17 cellular contexts compared by ENCODE assay signal in genomic region chr5:135008556-135008955, GRCh38. TPM values are rescaled to one million over a fixed set of nuclear protein-coding genes. Genes with fewer than 3 reads are reported as not detected.
DNase-seq lines count a peak whose midpoint lies in the region; ATAC-seq and TF ChIP-seq lines count a peak whose summit lies in the region.
"Had no signal": no experiment of that assay in that cellular context is flagged by ENCODE, and none has a peak within 500 bp of the region (broad histone marks: within the 10 kb centered on the region; RNA-seq: fewer than 3 reads in every experiment).

No MANE protein-coding gene starts in this region.

- ATAC-seq in HG02678 (IDR thresholded peaks at IDR 0.05; ENCODE audit: unreplicated experiment): no peak

- WGBS in spleen, 5 donors: 92 to 98% (median 94%) methylated on average over 8 of the region's 8 CpGs

- H3K4me1 ChIP-seq in spleen: no peaks in the 10 kb centered on the region
- no peaks in the 10 kb centered on the region for H3K4me1 ChIP-seq in Karpas-422 (ENCODE audit: low read length)
- no peaks in the 10 kb centered on the region for H3K4me1 ChIP-seq in HAP-1

- H3K4me2 ChIP-seq in Karpas-422 (ENCODE audit: low read depth, low read length, poor library complexity, severe bottlenecking): no peak overlapping the region

- POLR2A ChIA-PET in GM10248 (lab: Yijun Ruan, JAX): no interaction called here

- no peak overlapping the region for H3K27ac ChIP-seq in spleen
- no peak overlapping the region for H3K27ac ChIP-seq in Karpas-422 (ENCODE audit: low read length)

- TF ChIP-seq CTCF in GM10248 (IDR thresholded peaks at IDR 0.05; ENCODE audit: control extremely low read depth, extremely low read depth, low read depth, missing control alignments): no peak
- TF ChIP-seq CTCF in spleen (IDR thresholded peaks at IDR 0.05 in 8 of 11, conservative IDR thresholded peaks at IDR 0.05 in 3 of 11): no peak

- in situ Hi-C loops in HAP-1 (cut with MboI; ENCODE audit: low sequenced_read_pairs): no loop called here

- H3K79me2 ChIP-seq in Karpas-422 (ENCODE audit: low read length): no peaks in the 10 kb centered on the region

- H3K9me2 ChIP-seq in Karpas-422 (replicated peaks; ENCODE audit: insufficient read depth, low read length): no peaks in the 10 kb centered on the region

- no peak overlapping the region for H3K9ac ChIP-seq in Karpas-422 (ENCODE audit: low read length)

- CTCF ChIA-PET in GM10248 (lab: Yijun Ruan, JAX): interaction anchor here (1.3 kb wide), 1 partner anchor 14 kb away, joined by 3 read pairs; no protein-coding TSS in a partner anchor

- DNase-seq in AG20443 (ENCODE audit: low spot score): peak; percentile 5
- DNase-seq in GM10248 (ENCODE audit: extremely low spot score): peak; percentile 7
- DNase-seq in iPS-NIHi7 (ENCODE audit: extremely low spot score): peak; percentile 3
- DNase-seq in spleen: peak; percentile 51
- DNase-seq in Karpas-422: no peak
- DNase-seq in HAP-1 (ENCODE audit: low spot score in 2 of 2): no peak
- DNase-seq: ACHN; C1 segment of cervical spinal cord; Calu3; CD4-positive, alpha-beta T cell; DMS153; EL had no signal

- H3K4me3 ChIP-seq in spleen (no peak overlapping the region), Karpas-422 (ENCODE audit: low read length) (no peak overlapping the region), HAP-1 (no peak overlapping the region)

- no peaks in the 10 kb centered on the region for H4K20me1 ChIP-seq in Karpas-422 (ENCODE audit: insufficient read depth, low read depth, low read length)

- intact Hi-C loops in spleen (cut with DNase I; ENCODE audit: low total_unique reads): no loop called here

- H3K27me3 ChIP-seq in spleen (replicated peaks in 1 of 7) (no peaks in the 10 kb centered on the region), Karpas-422 (ENCODE audit: low read length) (no peaks in the 10 kb centered on the region), HAP-1 (ENCODE audit: low read depth) (no peaks in the 10 kb centered on the region)

- no peaks in the 10 kb centered on the region for H3K9me3 ChIP-seq in spleen
- H3K9me3 ChIP-seq in Karpas-422 (ENCODE audit: low read length): no peaks in the 10 kb centered on the region
- no peaks in the 10 kb centered on the region for H3K9me3 ChIP-seq in HAP-1

- TF ChIP-seq POLR2A in spleen (IDR thresholded peaks at IDR 0.05): no peak

- H3K36me3 ChIP-seq in spleen (no peaks in the 10 kb centered on the region), Karpas-422 (ENCODE audit: insufficient read depth, low read length) (no peaks in the 10 kb centered on the region), HAP-1 (replicated peaks) (no peaks in the 10 kb centered on the region)

- no peak overlapping the region for H2AFZ ChIP-seq in Karpas-422 (ENCODE audit: low read length)

RNA-seq across cellular contexts. Expression of gene PITX1, which starts 25.5 kb away (rescaled TPM):
- total RNA-seq in spleen: under 1 TPM in 1 of 7 donors, not detected in 6; 0.98 TPM
- under 1 TPM; 0.04 to 0.38 (median 0.09) TPM for polyA plus RNA-seq in spleen
- 173 and 469 TPM in 2 replicates for total RNA-seq in Karpas-422 (2014; rRNA removed; shearing (Covaris generic); ENCODE audit: low replicate concordance)
- total RNA-seq: B cell; CD4-positive, alpha-beta T cell had no signal

RNA-seq across cellular contexts. Expression of gene CATSPER3, which starts 40.8 kb away (rescaled TPM):
- total RNA-seq in spleen: under 1 TPM in 4 of 7 donors, not detected in 3; 0.40 to 0.89 (median 0.65) TPM
- under 1 TPM; 0.35 to 0.44 (median 0.39) TPM for polyA plus RNA-seq in spleen
- total RNA-seq in Karpas-422 (2014; rRNA removed; shearing (Covaris generic); ENCODE audit: low replicate concordance): not detected in 2 replicates
- total RNA-seq: A172, H4 had no signal
- polyA plus RNA-seq: IgD-negative memory B cell had no signal

Comparison
In these comparisons a context has a peak if more than half of its experiments do, and no peak if none do; other contexts are left out.
1. DNase-seq: peak in AG20443 (single experiment), GM10248 (single experiment), iPS-NIHi7 (single experiment) and spleen (single experiment); none in Karpas-422 (single experiment) and HAP-1 (0 of 2).
2. RNA of gene PITX1, which starts 25.5 kb away (total RNA-seq): 173 to 469 TPM in Karpas-422; 0.98 TPM in spleen; every median in the first group is over 10 times any median in the second.